9 cellular contexts compared by ENCODE assay signal in the genomic region with DNA sequence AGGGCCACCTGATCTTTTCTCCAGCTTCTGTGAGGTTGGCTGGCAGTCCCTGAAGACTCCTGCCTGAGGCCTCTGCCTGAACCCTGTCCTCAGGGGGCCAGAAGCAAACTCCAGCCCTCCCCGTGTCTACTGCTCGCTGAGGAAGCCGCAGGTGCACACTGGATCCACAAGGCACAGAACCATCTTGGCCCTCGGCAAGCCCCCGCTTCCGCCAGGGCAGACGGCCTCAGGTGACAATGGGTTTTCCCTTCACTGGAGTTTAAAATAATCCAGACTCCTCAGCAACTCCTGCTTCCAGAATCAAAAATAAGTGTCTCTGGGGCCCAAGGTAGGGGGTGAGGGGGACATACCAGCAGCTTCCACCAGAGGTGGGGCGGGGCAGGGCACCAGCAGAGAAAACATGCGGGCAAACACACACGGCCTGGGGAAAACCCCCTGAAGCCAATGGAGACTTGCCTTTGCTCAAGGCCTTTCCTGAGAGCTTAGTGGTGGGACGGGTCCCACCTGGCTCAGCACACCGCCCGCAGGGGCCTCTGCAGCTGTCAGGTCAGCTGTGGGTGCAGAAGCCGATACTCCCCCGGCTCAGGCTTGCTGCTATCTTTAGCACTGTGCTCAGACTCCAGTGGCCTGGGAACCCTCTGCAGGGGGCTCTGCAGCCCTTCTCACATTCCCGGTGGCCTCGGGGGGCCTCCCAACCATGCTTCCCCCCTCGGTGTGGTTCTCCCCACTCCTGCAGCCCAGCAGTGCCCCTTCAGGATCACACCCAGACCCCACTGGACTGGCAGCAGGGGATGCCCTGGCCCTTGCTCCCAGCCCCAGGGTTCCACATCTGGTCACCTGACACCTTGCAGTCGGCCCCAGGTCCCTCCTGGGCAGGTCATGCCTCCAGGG. TPM values are rescaled to one million over a fixed set of nuclear protein-coding genes. Genes with fewer than 3 reads are reported as not detected.
A peak's percentile ranks its signal among the peaks of the same experiment; 100 is the strongest.
DNase-seq lines count a peak whose midpoint lies in the region; ATAC-seq and TF ChIP-seq lines count a peak whose summit lies in the region.
"Had no signal": no experiment of that assay in that cellular context is flagged by ENCODE, and none has a peak within 500 bp of the region (broad histone marks: within the 10 kb centered on the region; RNA-seq: fewer than 3 reads in every experiment).

No MANE protein-coding gene starts in this region.

- no peak for TF ChIP-seq CTCF in testis (IDR thresholded peaks at IDR 0.05)

- H3K4me3 ChIP-seq in testis, result no peak overlapping the region

- H3K9me3 ChIP-seq in testis, result no peaks in the 10 kb centered on the region

- H3K36me3 Mint-ChIP-seq in activated naive CD4-positive, alpha-beta T cell treated with anti-CD3 and anti-CD28 coated beads, Interleukin-2, amount 50 U/mL, for 24 hours, result peaks cover 4% of the 10 kb centered on the region
- H3K36me3 Mint-ChIP-seq in activated naive CD4-positive, alpha-beta T cell treated with anti-CD3 and anti-CD28 coated beads, Interleukin-2, amount 50 U/mL, for 72 hours, result peaks cover 12 to 16% of the 10 kb centered on the region in 2 donors
- H3K36me3 Mint-ChIP-seq in activated T-helper 2 cell treated with anti-CD3 and anti-CD28 coated beads, Interferon-gamma antibody, Interleukin-2, Interleukin-4, amounts not matched to agents 10 μg/mL and 5 μg/mL and 100 μg/mL, durations not matched to agents 14 hours and 24 hours and 36 hours (ENCODE audit: low read depth), result peaks cover 23% of the 10 kb centered on the region
- peaks cover 20% of the 10 kb centered on the region for H3K36me3 Mint-ChIP-seq in stimulated activated memory B cell treated with anti-CD40 and anti-IgM and Interleukin-4, amounts not matched to agents 10 μg/mL and 1 μg/mL and 100 μg/mL, for 72 hours

- H3K27me3 ChIP-seq in testis, result no peaks in the 10 kb centered on the region

- DNase-seq in activated naive CD4-positive, alpha-beta T cell treated with anti-CD3 and anti-CD28 coated beads, Interleukin-2, amount 50 U/mL, for 72 hours (ENCODE audit: low spot score in 2 of 2), result no peak
- DNase-seq in activated T-helper 2 cell treated with anti-CD3 and anti-CD28 coated beads, Interferon-gamma antibody, Interleukin-2, Interleukin-4, amounts not matched to agents 10 μg/mL and 5 μg/mL and 100 μg/mL, durations not matched to agents 14 hours and 24 hours and 36 hours (ENCODE audit: low spot score), result no peak
- DNase-seq in stimulated activated CD8-positive, alpha-beta memory T cell treated with anti-CD3 and anti-CD28 coated beads, Interleukin-4, amount 100 ng/mL, for 48 hours, result no peak
- DNase-seq in testis (no peak), NCI-H82 treated with DMSO at 0.1 percent for 48 hours (lab: John Stamatoyannopoulos, UW; ENCODE audit: unreplicated experiment) (no peak)
- DNase-seq: NCI-H1105 had no signal

- peaks cover 9% of the 10 kb centered on the region for H3K4me1 Mint-ChIP-seq in activated naive CD4-positive, alpha-beta T cell treated with anti-CD3 and anti-CD28 coated beads, Interleukin-2, amount 50 U/mL, for 24 hours
- peaks cover 7% of the 10 kb centered on the region for H3K4me1 Mint-ChIP-seq in activated T-helper 2 cell treated with anti-CD3 and anti-CD28 coated beads, Interferon-gamma antibody, Interleukin-2, Interleukin-4, amounts not matched to agents 10 μg/mL and 5 μg/mL and 100 μg/mL, durations not matched to agents 14 hours and 24 hours and 36 hours (ENCODE audit: low read depth)
- H3K4me1 Mint-ChIP-seq in stimulated activated memory B cell treated with anti-CD40 and anti-IgM and Interleukin-4, amounts not matched to agents 10 μg/mL and 1 μg/mL and 100 μg/mL, for 72 hours, result peaks cover 59% of the 10 kb centered on the region

- no peaks in the 10 kb centered on the region for H3K36me3 ChIP-seq in testis (ENCODE audit: low read depth, missing control alignments)

- H3K9me3 Mint-ChIP-seq in activated naive CD4-positive, alpha-beta T cell treated with anti-CD3 and anti-CD28 coated beads, Interleukin-2, amount 50 U/mL, for 24 hours, result no peaks in the 10 kb centered on the region
- H3K9me3 Mint-ChIP-seq in activated naive CD4-positive, alpha-beta T cell treated with anti-CD3 and anti-CD28 coated beads, Interleukin-2, amount 50 U/mL, for 72 hours, result no peaks in the 10 kb centered on the region
- H3K9me3 Mint-ChIP-seq in activated T-helper 2 cell treated with anti-CD3 and anti-CD28 coated beads, Interferon-gamma antibody, Interleukin-2, Interleukin-4, amounts not matched to agents 10 μg/mL and 5 μg/mL and 100 μg/mL, durations not matched to agents 14 hours and 24 hours and 36 hours, result no peaks in the 10 kb centered on the region
- H3K9me3 Mint-ChIP-seq in stimulated activated memory B cell treated with anti-CD40 and anti-IgM and Interleukin-4, amounts not matched to agents 10 μg/mL and 1 μg/mL and 100 μg/mL, for 72 hours, result no peaks in the 10 kb centered on the region

- H3K27ac ChIP-seq in testis, result no peak overlapping the region

- no peak for ATAC-seq in activated naive CD4-positive, alpha-beta T cell treated with anti-CD3 and anti-CD28 coated beads, Interleukin-2, amount 50 U/mL, for 72 hours
- peak; percentile 30 for ATAC-seq in HG02798 (IDR thresholded peaks at IDR 0.05; ENCODE audit: poor library complexity, unreplicated experiment)
- peak; percentile 52 for ATAC-seq in stimulated activated memory B cell treated with anti-CD40 and anti-IgM and Interleukin-4, amounts not matched to agents 10 μg/mL and 1 μg/mL and 100 μg/mL, for 72 hours

- TF ChIP-seq POLR2A in testis (IDR thresholded peaks at IDR 0.05), result no peak

- H3K27ac Mint-ChIP-seq in activated naive CD4-positive, alpha-beta T cell treated with anti-CD3 and anti-CD28 coated beads, Interleukin-2, amount 50 U/mL, for 24 hours, result peak overlapping the region; percentile 17
- H3K27ac Mint-ChIP-seq in activated naive CD4-positive, alpha-beta T cell treated with anti-CD3 and anti-CD28 coated beads, Interleukin-2, amount 50 U/mL, for 72 hours, result no peak overlapping the region
- H3K27ac Mint-ChIP-seq in activated T-helper 2 cell treated with anti-CD3 and anti-CD28 coated beads, Interferon-gamma antibody, Interleukin-2, Interleukin-4, amounts not matched to agents 10 μg/mL and 5 μg/mL and 100 μg/mL, durations not matched to agents 14 hours and 24 hours and 36 hours, result no peak overlapping the region
- peak overlapping the region; percentile 90 for H3K27ac Mint-ChIP-seq in stimulated activated memory B cell treated with anti-CD40 and anti-IgM and Interleukin-4, amounts not matched to agents 10 μg/mL and 1 μg/mL and 100 μg/mL, for 72 hours

- no peaks in the 10 kb centered on the region for H3K27me3 Mint-ChIP-seq in activated naive CD4-positive, alpha-beta T cell treated with anti-CD3 and anti-CD28 coated beads, Interleukin-2, amount 50 U/mL, for 24 hours
- no peaks in the 10 kb centered on the region for H3K27me3 Mint-ChIP-seq in activated T-helper 2 cell treated with anti-CD3 and anti-CD28 coated beads, Interferon-gamma antibody, Interleukin-2, Interleukin-4, amounts not matched to agents 10 μg/mL and 5 μg/mL and 100 μg/mL, durations not matched to agents 14 hours and 24 hours and 36 hours (ENCODE audit: low read depth)
- H3K27me3 Mint-ChIP-seq in stimulated activated memory B cell treated with anti-CD40 and anti-IgM and Interleukin-4, amounts not matched to agents 10 μg/mL and 1 μg/mL and 100 μg/mL, for 72 hours, result no peaks in the 10 kb centered on the region

- WGBS in testis, 2 donors, result 58 to 76% methylated on average over 7 to 19 of the region's 19 CpGs

- peaks cover 30% of the 10 kb centered on the region for H3K4me1 ChIP-seq in testis

- peak overlapping the region; percentile 47 for H3K4me3 Mint-ChIP-seq in activated naive CD4-positive, alpha-beta T cell treated with anti-CD3 and anti-CD28 coated beads, Interleukin-2, amount 50 U/mL, for 24 hours
- peak overlapping the region; percentile 83 for H3K4me3 Mint-ChIP-seq in activated T-helper 2 cell treated with anti-CD3 and anti-CD28 coated beads, Interferon-gamma antibody, Interleukin-2, Interleukin-4, amounts not matched to agents 10 μg/mL and 5 μg/mL and 100 μg/mL, durations not matched to agents 14 hours and 24 hours and 36 hours (ENCODE audit: low read depth)
- peak overlapping the region; percentile 89 for H3K4me3 Mint-ChIP-seq in stimulated activated memory B cell treated with anti-CD40 and anti-IgM and Interleukin-4, amounts not matched to agents 10 μg/mL and 1 μg/mL and 100 μg/mL, for 72 hours

- intact Hi-C loops in activated T-helper 2 cell treated with anti-CD3 and anti-CD28 coated beads, Interferon-gamma antibody, Interleukin-2, Interleukin-4, amounts not matched to agents 10 μg/mL and 5 μg/mL and 100 μg/mL, durations not matched to agents 14 hours and 24 hours and 36 hours (cut with micrococcal nuclease), result loop anchor here (2.0 to 10.0 kb wide), 2 partner anchors 29 to 201 kb away; partner anchors contain the start of gene PCGF3
- intact Hi-C loops in testis (cut with DNase I; ENCODE audit: low total_unique reads), result no loop called here

RNA-seq across cellular contexts. Expression of gene MYL5, which starts 1.9 kb away (rescaled TPM):
- 10 to 100 TPM in 1 of 2 donors, 1 to 10 TPM in 1; 7.4 to 21.8 TPM for total RNA-seq in activated naive CD4-positive, alpha-beta T cell treated with anti-CD3 and anti-CD28 coated beads, Interleukin-2, amount 50 U/mL, for 72 hours
- 27.7 and 29.8 TPM in 2 replicates for total RNA-seq in activated T-helper 2 cell treated with anti-CD3 and anti-CD28 coated beads, Interferon-gamma antibody, Interleukin-2, Interleukin-4, amounts not matched to agents 10 μg/mL and 5 μg/mL and 100 μg/mL, durations not matched to agents 14 hours and 24 hours and 36 hours
- total RNA-seq in testis, result 10 to 100 TPM; 34.2 to 45.0 TPM
- 33.9 TPM for polyA plus RNA-seq in testis (ENCODE audit: insufficient read depth, low read depth, low replicate concordance)

RNA-seq across cellular contexts. Expression of gene ATP5ME, which starts 2.1 kb away (rescaled TPM):
- total RNA-seq in activated naive CD4-positive, alpha-beta T cell treated with anti-CD3 and anti-CD28 coated beads, Interleukin-2, amount 50 U/mL, for 72 hours, result 100 to 1,000 TPM; 131 to 221 TPM
- 208 and 235 TPM in 2 replicates for total RNA-seq in activated T-helper 2 cell treated with anti-CD3 and anti-CD28 coated beads, Interferon-gamma antibody, Interleukin-2, Interleukin-4, amounts not matched to agents 10 μg/mL and 5 μg/mL and 100 μg/mL, durations not matched to agents 14 hours and 24 hours and 36 hours
- 100 to 1,000 TPM; 123 to 139 TPM for total RNA-seq in testis
- 299 TPM for polyA plus RNA-seq in testis (ENCODE audit: insufficient read depth, low read depth, low replicate concordance)

RNA-seq across cellular contexts. Expression of gene SLC49A3, which starts 12.7 kb away (rescaled TPM):
- total RNA-seq in activated naive CD4-positive, alpha-beta T cell treated with anti-CD3 and anti-CD28 coated beads, Interleukin-2, amount 50 U/mL, for 72 hours, result 1 to 10 TPM in 1 of 2 donors, under 1 TPM in 1; 0.59 to 1.3 TPM
- 0.50 and 0.74 TPM in 2 replicates for total RNA-seq in activated T-helper 2 cell treated with anti-CD3 and anti-CD28 coated beads, Interferon-gamma antibody, Interleukin-2, Interleukin-4, amounts not matched to agents 10 μg/mL and 5 μg/mL and 100 μg/mL, durations not matched to agents 14 hours and 24 hours and 36 hours
- 10 to 100 TPM in 1 of 2 donors, 1 to 10 TPM in 1; 7.3 to 10.1 TPM for total RNA-seq in testis
- 23.5 TPM for polyA plus RNA-seq in testis (ENCODE audit: insufficient read depth, low read depth, low replicate concordance)

RNA-seq across cellular contexts. Expression of gene PCGF3, which starts 29.4 kb away (rescaled TPM):
- 10 to 100 TPM; 23.0 to 25.9 TPM for total RNA-seq in activated naive CD4-positive, alpha-beta T cell treated with anti-CD3 and anti-CD28 coated beads, Interleukin-2, amount 50 U/mL, for 72 hours
- total RNA-seq in activated T-helper 2 cell treated with anti-CD3 and anti-CD28 coated beads, Interferon-gamma antibody, Interleukin-2, Interleukin-4, amounts not matched to agents 10 μg/mL and 5 μg/mL and 100 μg/mL, durations not matched to agents 14 hours and 24 hours and 36 hours, result 35.0 and 39.2 TPM in 2 replicates
- 10 to 100 TPM; 84.2 to 84.8 TPM for total RNA-seq in testis
- 37.3 TPM for polyA plus RNA-seq in testis (ENCODE audit: insufficient read depth, low read depth, low replicate concordance)

RNA-seq across cellular contexts. Expression of gene PDE6B, which starts 50.9 kb away (rescaled TPM):
- total RNA-seq in activated naive CD4-positive, alpha-beta T cell treated with anti-CD3 and anti-CD28 coated beads, Interleukin-2, amount 50 U/mL, for 72 hours, result 10 to 100 TPM in 1 of 2 donors, 1 to 10 TPM in 1; 8.4 to 16.6 TPM
- total RNA-seq in activated T-helper 2 cell treated with anti-CD3 and anti-CD28 coated beads, Interferon-gamma antibody, Interleukin-2, Interleukin-4, amounts not matched to agents 10 μg/mL and 5 μg/mL and 100 μg/mL, durations not matched to agents 14 hours and 24 hours and 36 hours, result 10.7 and 13.3 TPM in 2 replicates
- total RNA-seq in testis, result 10 to 100 TPM in 1 of 2 donors, 1 to 10 TPM in 1; 5.9 to 11.4 TPM
- polyA plus RNA-seq in testis (ENCODE audit: insufficient read depth, low read depth, low replicate concordance), result 5.9 TPM

Comparison
In these comparisons a context has a peak if more than half of its experiments do, and no peak if none do; other contexts are left out.
1. H3K27ac Mint-ChIP-seq: peak in activated naive CD4-positive, alpha-beta T cell treated with anti-CD3 and anti-CD28 coated beads, Interleukin-2, amount 50 U/mL, for 24 hours (single experiment) and stimulated activated memory B cell treated with anti-CD40 and anti-IgM and Interleukin-4, amounts not matched to agents 10 μg/mL and 1 μg/mL and 100 μg/mL, for 72 hours (single experiment); none in activated naive CD4-positive, alpha-beta T cell treated with anti-CD3 and anti-CD28 coated beads, Interleukin-2, amount 50 U/mL, for 72 hours (0 of 2) and activated T-helper 2 cell treated with anti-CD3 and anti-CD28 coated beads, Interferon-gamma antibody, Interleukin-2, Interleukin-4, amounts not matched to agents 10 μg/mL and 5 μg/mL and 100 μg/mL, durations not matched to agents 14 hours and 24 hours and 36 hours (single experiment).
2. ATAC-seq: peak in HG02798 (single experiment) and stimulated activated memory B cell treated with anti-CD40 and anti-IgM and Interleukin-4, amounts not matched to agents 10 μg/mL and 1 μg/mL and 100 μg/mL, for 72 hours (single experiment); none in activated naive CD4-positive, alpha-beta T cell treated with anti-CD3 and anti-CD28 coated beads, Interleukin-2, amount 50 U/mL, for 72 hours (0 of 2).
3. Peak in every context shown above with its lines, with median percentiles within 50 percentile points of each other: H3K4me3 Mint-ChIP-seq.